Comparison of ENCODE assay signal across 20 cellular contexts in genomic region chr3:161403251-161403650, GRCh38. TPM values are rescaled to one million over a fixed set of nuclear protein-coding genes. Genes with fewer than 3 reads are reported as not detected.
"Had no signal": no experiment of that assay in that cellular context is flagged by ENCODE, and none has a peak within 500 bp of the region (broad histone marks: within the 10 kb centered on the region; RNA-seq: fewer than 3 reads in every experiment).

No MANE protein-coding gene starts in this region.

- H3K36me3 Mint-ChIP-seq: brain; stimulated activated naive B cell treated with anti-CD40 and anti-IgM and Interleukin-4, amounts not matched to agents 10 μg/mL and 1 μg/mL and 100 μg/mL, for 72 hours had no signal

- H3K27me3 Mint-ChIP-seq: brain, progenitor cell of endocrine pancreas had no signal

- H3K9me3 Mint-ChIP-seq: natural killer cell treated with Interleukin-12 subunit alpha and Interleukin-12 subunit beta and Interleukin-15 and Interleukin-18, amount 100 ng/mL, for 72 hours had no signal

- H3K27ac ChIP-seq: dorsolateral prefrontal cortex, left ventricle myocardium inferior, right lobe of liver, spleen, WERI-Rb-1 had no signal

- H3K4me3 Mint-ChIP-seq: activated CD8-positive, alpha-beta T cell treated with anti-CD3 and anti-CD28 coated beads, Interleukin-2, amount 10 ng/mL, durations not matched to agents 7 days and 5 days; brain; natural killer cell treated with Interleukin-12 subunit alpha and Interleukin-12 subunit beta and Interleukin-15 and Interleukin-18, amount 100 ng/mL, for 72 hours; stimulated activated naive B cell treated with anti-CD40 and anti-IgM and Interleukin-4, amounts not matched to agents 10 μg/mL and 1 μg/mL and 100 μg/mL, for 72 hours had no signal

- DNase-seq: activated CD4-positive, alpha-beta T cell treated with anti-CD3 and anti-CD28 coated beads for 48 hours; activated CD8-positive, alpha-beta memory T cell treated with anti-CD3 and anti-CD28 coated beads, Interleukin-2, amount 50 U/mL, for 48 hours; activated CD8-positive, alpha-beta T cell treated with anti-CD3 and anti-CD28 coated beads, Interleukin-2, amount 10 ng/mL, durations not matched to agents 7 days and 5 days; activated naive CD4-positive, alpha-beta T cell; dorsolateral prefrontal cortex; left ventricle myocardium inferior; mesenchymal stem cell; nucleus accumbens; right lobe of liver; spleen; stimulated activated CD4-positive, alpha-beta T cell treated with anti-CD3 and anti-CD28 coated beads, Interleukin-2, amount 100 ng/mL, for 24 hours; stimulated activated naive B cell treated with anti-CD40 and anti-IgM and Interleukin-4, amounts not matched to agents 10 μg/mL and 1 μg/mL and 100 μg/mL, for 72 hours; substantia nigra; WERI-Rb-1 had no signal

- H3K9me3 ChIP-seq: right lobe of liver had no signal

- H3K27ac Mint-ChIP-seq: activated CD8-positive, alpha-beta T cell treated with anti-CD3 and anti-CD28 coated beads, Interleukin-2, amount 10 ng/mL, durations not matched to agents 7 days and 5 days; brain; natural killer cell treated with Interleukin-12 subunit alpha and Interleukin-12 subunit beta and Interleukin-15 and Interleukin-18, amount 100 ng/mL, for 72 hours; progenitor cell of endocrine pancreas; stimulated activated naive B cell treated with anti-CD40 and anti-IgM and Interleukin-4, amounts not matched to agents 10 μg/mL and 1 μg/mL and 100 μg/mL, for 72 hours had no signal

- H3K4me1 Mint-ChIP-seq: brain; stimulated activated naive B cell treated with anti-CD40 and anti-IgM and Interleukin-4, amounts not matched to agents 10 μg/mL and 1 μg/mL and 100 μg/mL, for 72 hours had no signal

- H3K27me3 ChIP-seq: dorsolateral prefrontal cortex, right lobe of liver, spleen had no signal

- H3K4me1 ChIP-seq: left ventricle myocardium inferior had no signal

- ATAC-seq: activated CD8-positive, alpha-beta T cell treated with anti-CD3 and anti-CD28 coated beads, Interleukin-2, amount 10 ng/mL, durations not matched to agents 7 days and 5 days; esophagus mucosa; natural killer cell treated with Interleukin-12 subunit alpha and Interleukin-12 subunit beta and Interleukin-15 and Interleukin-18, amount 100 ng/mL, for 72 hours; right lobe of liver; stimulated activated naive B cell treated with anti-CD40 and anti-IgM and Interleukin-4, amounts not matched to agents 10 μg/mL and 1 μg/mL and 100 μg/mL, for 72 hours had no signal

- H3K4me3 ChIP-seq: dorsolateral prefrontal cortex, left ventricle myocardium inferior, right lobe of liver, spleen had no signal

- H3K36me3 ChIP-seq: left ventricle myocardium inferior, right lobe of liver, spleen, WERI-Rb-1 had no signal

RNA-seq across cellular contexts. Expression of gene SPTSSB, which starts 31.9 kb away (rescaled TPM):
- total RNA-seq: activated CD8-positive, alpha-beta T cell treated with anti-CD3 and anti-CD28 coated beads, Interleukin-2, amount 10 ng/mL, durations not matched to agents 7 days and 5 days; chondrocyte; fibroblast of villous mesenchyme; natural killer cell treated with Interleukin-12 subunit alpha and Interleukin-12 subunit beta and Interleukin-15 and Interleukin-18, amount 100 ng/mL, for 72 hours had no signal
